ENCODE assay signal across 8 cellular contexts in the genomic region with DNA sequence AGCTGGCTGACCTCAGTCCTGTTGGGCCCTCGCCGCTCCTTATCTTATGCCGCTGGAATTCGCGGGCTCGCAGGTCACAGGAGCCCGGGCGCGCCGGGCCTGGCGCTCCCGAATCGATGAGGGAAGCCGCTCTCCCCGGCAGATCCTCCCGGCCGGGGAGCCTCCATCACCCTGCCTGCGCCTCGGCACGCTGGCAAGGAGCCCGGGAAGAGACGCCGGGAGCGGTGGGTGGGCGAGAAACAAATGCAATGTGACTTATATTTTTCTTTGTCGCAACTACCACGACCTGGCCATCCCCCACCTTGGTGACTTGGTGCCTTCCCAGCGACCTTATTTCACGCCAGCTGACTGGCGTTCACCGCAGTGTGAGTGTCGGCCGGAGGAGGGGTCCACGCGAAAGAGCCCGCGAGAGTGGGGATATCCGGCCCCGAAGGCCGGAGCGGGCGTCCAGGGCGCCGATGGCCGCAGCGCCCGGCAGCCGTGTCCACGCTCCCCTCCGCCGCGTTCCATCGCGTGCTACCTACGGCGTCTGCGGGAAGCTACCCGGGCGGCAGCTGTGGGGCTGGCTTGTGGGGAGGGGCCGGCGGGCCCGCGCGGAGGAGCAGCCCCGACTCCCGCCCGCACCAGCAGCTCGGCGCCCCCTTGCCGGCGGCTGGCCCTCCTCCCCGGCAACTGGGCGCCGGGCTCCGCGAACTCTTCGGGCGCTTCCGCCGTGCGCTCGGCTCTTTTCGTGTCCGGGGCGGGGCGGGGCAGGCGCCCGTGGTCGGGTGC. TPM values are rescaled to one million over a fixed set of nuclear protein-coding genes. Genes with fewer than 3 reads are reported as not detected.
A peak's percentile ranks its signal among the peaks of the same experiment; 100 is the strongest.
DNase-seq lines count a peak whose midpoint lies in the region; ATAC-seq and TF ChIP-seq lines count a peak whose summit lies in the region.

No MANE protein-coding gene starts in this region.

- peaks cover 18 to 30% of the 10 kb centered on the region in 2 donors for H3K4me1 ChIP-seq in adrenal gland (replicated peaks in 1 of 2)
- H3K4me1 ChIP-seq in upper lobe of left lung: peaks cover 3 to 29% (median 14%) of the 10 kb centered on the region in 4 donors

- no peaks in the 10 kb centered on the region for H3K27me3 ChIP-seq in adrenal gland
- peaks cover 0 to 15% (median 3%) of the 10 kb centered on the region in 4 donors for H3K27me3 ChIP-seq in upper lobe of left lung

- H3K27ac ChIP-seq in adrenal gland (peak overlapping the region; percentile 74 to 99 (median 97)), upper lobe of left lung (peak overlapping the region; percentile 94 to 96 (median 95))

- peak; percentile 83 for DNase-seq in NCI-H1092 treated with DMSO at 0.1 percent for 48 hours (lab: John Stamatoyannopoulos, UW)
- DNase-seq in T follicular helper cell (ENCODE audit: low read depth): peak; percentile 81
- DNase-seq in adrenal gland: peak; percentile 80 to 95 (median 90)
- DNase-seq in left cardiac atrium: peak; percentile 87
- DNase-seq in posterior cingulate gyrus: peak; percentile 83 to 98 (median 88)
- peak; percentile 87 to 99 for DNase-seq in upper lobe of left lung

- ATAC-seq in HG02623 (IDR thresholded peaks at IDR 0.05; ENCODE audit: unreplicated experiment) (peak; percentile 71), left cardiac atrium (peak; percentile 91 to 93), upper lobe of left lung (ENCODE audit: low FRiP score in 2 of 2) (peak; percentile 89 to 96)

- TF ChIP-seq EP300 in upper lobe of left lung (IDR thresholded peaks at IDR 0.05): no peak

- no peaks in the 10 kb centered on the region for H3K36me3 ChIP-seq in adrenal gland (replicated peaks in 1 of 2)
- H3K36me3 ChIP-seq in upper lobe of left lung: no peaks in the 10 kb centered on the region

- TF ChIP-seq CTCF in GM12875 (IDR thresholded peaks at IDR 0.05; ENCODE audit: borderline replicate concordance, insufficient read depth, low read depth, low read length) (no peak), adrenal gland (IDR thresholded peaks at IDR 0.05) (peak in 1 of 6 experiments; percentile 4), upper lobe of left lung (IDR thresholded peaks at IDR 0.05) (peak in 1 of 6 experiments; percentile 5)

- H3K9me3 ChIP-seq in adrenal gland (replicated peaks in 1 of 3) (no peaks in the 10 kb centered on the region), upper lobe of left lung (no peaks in the 10 kb centered on the region)

- WGBS in adrenal gland, 4 donors: 0 to 1% (median 0%) methylated on average over 15 to 89 of the region's 89 CpGs
- 0% methylated on average over 4 to 31 of the region's 89 CpGs for WGBS in upper lobe of left lung, 2 donors

- TF ChIP-seq POLR2A in adrenal gland (IDR thresholded peaks at IDR 0.05) (peak; percentile 81 to 90), upper lobe of left lung (IDR thresholded peaks at IDR 0.05) (peak in 3 of 4 donors; percentile 63 to 89 (median 89))

- intact Hi-C loops in adrenal gland (cut with DNase I) (no loop called here), left cardiac atrium (cut with DNase I) (loop anchor here in 1 of 2 donors (5.0 kb wide), 1 partner anchor 136 kb away; no protein-coding TSS in a partner anchor), posterior cingulate gyrus (cut with DNase I) (loop anchor here (1.0 to 5.0 kb wide), 3 partner anchors 45 to 339 kb away; a partner anchor contains a TSS)

- H3K4me3 ChIP-seq in GM12875 (ENCODE audit: low read depth, low read length) (peak overlapping the region; percentile 95), adrenal gland (peak overlapping the region; percentile 36 to 89 (median 72)), upper lobe of left lung (peak overlapping the region; percentile 62 to 83 (median 74))

RNA-seq across cellular contexts. Expression of a gene that starts 0.5 kb away (rescaled TPM):
- total RNA-seq in adrenal gland: 10 to 100 TPM; 21.2 to 45.3 (median 31.5) TPM
- polyA plus RNA-seq in adrenal gland: 10 to 100 TPM in 1 of 3 donors, 1 to 10 TPM in 2; 4.4 to 22.3 (median 4.4) TPM
- 10 to 100 TPM; 46.2 to 56.8 TPM for total RNA-seq in left cardiac atrium
- total RNA-seq in upper lobe of left lung: 10 to 100 TPM; 12.9 to 37.4 (median 30.6) TPM

Comparison
In these comparisons a context has a peak if more than half of its experiments do, and no peak if none do; other contexts are left out.
1. Peak in every context shown above with its lines: DNase-seq, ATAC-seq, H3K4me3 ChIP-seq and H3K27ac ChIP-seq.